21 cellular contexts compared by ENCODE assay signal in genomic region chr11:69746780-69747742, GRCh38. TPM values are rescaled to one million over a fixed set of nuclear protein-coding genes. Genes with fewer than 3 reads are reported as not detected.
DNase-seq lines count a peak whose midpoint lies in the region; FAIRE-seq and TF ChIP-seq lines count a peak whose summit lies in the region.
"Had no signal": no experiment of that assay in that cellular context is flagged by ENCODE, and none has a peak within 500 bp of the region (broad histone marks: within the 10 kb centered on the region; RNA-seq: fewer than 3 reads in every experiment).

No MANE protein-coding gene starts in this region.

- H3K9me3 Mint-ChIP-seq in osteocyte (ENCODE audit: unreplicated experiment): no peaks in the 10 kb centered on the region

- TF ChIP-seq CTCF in osteocyte (IDR thresholded peaks at IDR 0.05): no peak

- H3K4me1 Mint-ChIP-seq in osteocyte (ENCODE audit: unreplicated experiment): peaks cover 59% of the 10 kb centered on the region

- no peaks in the 10 kb centered on the region for H3K27me3 Mint-ChIP-seq in osteocyte (ENCODE audit: unreplicated experiment)

- H3K36me3 Mint-ChIP-seq in osteocyte (ENCODE audit: unreplicated experiment): no peaks in the 10 kb centered on the region

- no peak overlapping the region for H3K4me3 Mint-ChIP-seq in osteocyte (ENCODE audit: unreplicated experiment)

- peak; percentile 23 for DNase-seq in EL
- peak; percentile 59 for DNase-seq in astrocyte of the hippocampus (ENCODE audit: low read depth, low spot score)
- peak; percentile 3 for DNase-seq in kidney tubule cell (ENCODE audit: low spot score)
- DNase-seq in osteocyte (ENCODE audit: extremely low spot score, unreplicated experiment): no peak
- no peak for DNase-seq in SHP77 treated with DMSO at 0.1 percent for 48 hours (lab: John Stamatoyannopoulos, UW)
- DNase-seq in COLO668 (lab: John Stamatoyannopoulos, UW; ENCODE audit: unreplicated experiment): no peak
- no peak for DNase-seq in frontal cortex (ENCODE audit: low spot score in 2 of 2)
- DNase-seq in GM19239 (ENCODE audit: insufficient read length, low spot score): no peak
- DNase-seq: Caco-2; NCI-H1092 treated with DMSO at 0.1 percent for 48 hours; NCI-H1694; NCI-H2107; NCI-H226; NCI-H526 treated with DMSO at 0.1 percent for 48 hours; NK-92 treated with Interleukin-12 subunit alpha and Interleukin-12 subunit beta, amount 100 ng/mL, for 24 hours had no signal

- FAIRE-seq in frontal cortex (lab: Jason Lieb, UNC) (no peak), GM19239 (lab: Jason Lieb, UNC) (no peak)
- FAIRE-seq: A204.1, GM12891, K562 had no signal

- H3K27ac Mint-ChIP-seq in osteocyte (ENCODE audit: unreplicated experiment): peak overlapping the region; percentile 83

RNA-seq across cellular contexts. Expression of gene FGF4, which starts 28.1 kb away (rescaled TPM):
- 0.26 and 0.40 TPM in 2 replicates for total RNA-seq in osteocyte
- not detected for total RNA-seq in frontal cortex
- total RNA-seq: Caco-2, G401, HT1080, K562, M059J had no signal

RNA-seq across cellular contexts. Expression of gene FGF19, which starts 43.2 kb away (rescaled TPM):
- total RNA-seq in osteocyte (0.13 TPM in 1 of 2 replicates, not detected in the other), frontal cortex (not detected)
- total RNA-seq: G401, HT1080, M059J had no signal

Comparison
In these comparisons a context has a peak if more than half of its experiments do, and no peak if none do; other contexts are left out.
1. DNase-seq: peak in EL (single experiment), astrocyte of the hippocampus (single experiment) and kidney tubule cell (single experiment); none in osteocyte (single experiment), SHP77 treated with DMSO at 0.1 percent for 48 hours (single experiment), COLO668 (single experiment), frontal cortex (0 of 2) and GM19239 (single experiment).